Comparison of ENCODE assay signal across 1 cellular context in the genomic region with DNA sequence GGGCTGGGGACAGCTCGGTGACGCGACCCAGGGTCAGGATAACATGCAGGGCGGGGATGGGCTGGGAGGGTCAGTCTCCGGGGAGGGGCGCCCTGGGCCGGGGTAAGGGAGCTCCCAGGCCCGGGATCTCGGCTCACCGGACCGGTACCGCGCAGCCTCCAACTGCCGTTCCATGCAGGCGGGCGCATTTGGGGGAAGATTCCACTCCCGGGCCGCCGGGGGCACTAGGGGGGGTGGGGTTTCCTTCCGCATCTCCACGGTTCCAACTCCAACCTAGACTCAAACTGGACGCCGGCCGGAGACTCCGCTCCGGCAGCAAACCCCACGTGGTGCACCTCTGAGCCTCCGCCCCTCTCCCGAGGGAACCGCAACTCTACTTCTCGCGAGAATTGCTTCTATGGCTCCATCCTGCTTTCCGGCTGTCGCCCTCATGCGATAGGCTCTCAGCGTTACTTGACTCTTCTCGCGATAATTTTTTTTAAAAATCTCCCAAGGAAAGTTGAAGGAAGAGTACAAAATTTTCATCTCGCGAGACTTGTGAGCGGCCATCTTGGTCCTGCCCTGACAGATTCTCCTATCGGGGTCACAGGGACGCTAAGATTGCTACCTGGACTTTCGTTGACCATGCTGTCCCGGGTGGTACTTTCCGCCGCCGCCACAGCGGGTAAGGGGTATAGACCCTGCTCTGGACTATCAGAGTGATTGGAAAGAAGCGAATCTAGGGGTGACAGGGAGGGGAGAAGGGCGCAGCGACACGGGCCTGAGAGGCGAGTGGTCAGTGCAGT.
TF ChIP-seq lines count a peak whose summit lies in the region.

A gene with protein sequence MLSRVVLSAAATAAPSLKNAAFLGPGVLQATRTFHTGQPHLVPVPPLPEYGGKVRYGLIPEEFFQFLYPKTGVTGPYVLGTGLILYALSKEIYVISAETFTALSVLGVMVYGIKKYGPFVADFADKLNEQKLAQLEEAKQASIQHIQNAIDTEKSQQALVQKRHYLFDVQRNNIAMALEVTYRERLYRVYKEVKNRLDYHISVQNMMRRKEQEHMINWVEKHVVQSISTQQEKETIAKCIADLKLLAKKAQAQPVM (plus strand): TSS at position 547 of the 785 bp plus-strand sequence. CDS start 78 bp downstream, at position 625.
A gene (minus strand): TSS at position 339 of the 785 bp plus-strand sequence. CDS start 87 bp downstream, at position 252.

TF ChIP-seq in HEK293, 187 proteins besides CTCF, POLR2A, EP300 and RAD21 (continued from another document and continues in another):
- TF ChIP-seq ZFP37 (tag by site-specific recombination; IDR thresholded peaks at IDR 0.05) (0 out of 2 replicates have a peak, but pooled peaks have one; percentile 52), ZSCAN30 (tag by site-specific recombination; IDR thresholded peaks at IDR 0.05) (peak; percentile 36; the same call in 1 of the 2 replicates), ZNF561 (tag by site-specific recombination; IDR thresholded peaks at IDR 0.05; ENCODE audit: borderline replicate concordance) (peak; percentile 89; the same call in 1 of the 2 replicates), ZNF501 (tag by site-specific recombination; IDR thresholded peaks at IDR 0.05) (peak; percentile 76), YY2 (tag by site-specific recombination; IDR thresholded peaks at IDR 0.05) (0 out of 2 replicates have a peak, but pooled peaks have one; percentile 53), ZNF133 (tag by site-specific recombination; IDR thresholded peaks at IDR 0.05) (no peak), SP2 (tag by site-specific recombination; IDR thresholded peaks at IDR 0.05) (peak; percentile 72), ZNF701 (tag by site-specific recombination; IDR thresholded peaks at IDR 0.05) (no peak), ZNF132 (tag by site-specific recombination; IDR thresholded peaks at IDR 0.05; ENCODE audit: borderline replicate concordance) (no peak), GLIS1 (tag by site-specific recombination; IDR thresholded peaks at IDR 0.05) (no peak), BCL11B (tag by site-specific recombination; IDR thresholded peaks at IDR 0.05; ENCODE audit: low read depth) (peak; percentile 98; the same call in 1 of the 2 replicates), ZNF530 (tag by site-specific recombination; IDR thresholded peaks at IDR 0.05; ENCODE audit: low read depth) (no peak), ZNF677 (tag by site-specific recombination; IDR thresholded peaks at IDR 0.05) (no peak), ZSCAN23 (tag by site-specific recombination; IDR thresholded peaks at IDR 0.05) (no peak), ZNF324 (tag by site-specific recombination; IDR thresholded peaks at IDR 0.05) (0 out of 2 replicates have a peak, but pooled peaks have one; percentile 63), ZNF394 (tag by site-specific recombination; IDR thresholded peaks at IDR 0.05; ENCODE audit: borderline replicate concordance) (peak; percentile 46; the same call in 1 of the 2 replicates), KLF8 (tag by site-specific recombination; IDR thresholded peaks at IDR 0.05) (peak; percentile 65), GLIS2 (tag by site-specific recombination; IDR thresholded peaks at IDR 0.05) (peak; percentile 55; the same call in 1 of the 2 replicates), ZNF2 (tag by site-specific recombination; IDR thresholded peaks at IDR 0.05) (peak; percentile 61; the same call in 1 of the 2 replicates), ZNF585B (tag by site-specific recombination; IDR thresholded peaks at IDR 0.05) (no peak), SETDB1 (IDR thresholded peaks at IDR 0.05; ENCODE audit: insufficient read length, low read length) (peak; percentile 37), MYNN (tag by site-specific recombination; IDR thresholded peaks at IDR 0.05; ENCODE audit: borderline replicate concordance) (no peak), KLF9 (tag by site-specific recombination; IDR thresholded peaks at IDR 0.05; ENCODE audit: low read depth) (peak; percentile 65; the same call in 1 of the 2 replicates), SP3 (tag by site-specific recombination; IDR thresholded peaks at IDR 0.05) (peak; percentile 62), ZSCAN16 (tag by site-specific recombination; IDR thresholded peaks at IDR 0.05) (no peak), ZNF747 (tag by site-specific recombination; IDR thresholded peaks at IDR 0.05) (no peak), ZNF302 (tag by site-specific recombination; IDR thresholded peaks at IDR 0.05; ENCODE audit: low read depth) (no peak), BCL11A (tag by site-specific recombination; IDR thresholded peaks at IDR 0.05; ENCODE audit: low read depth) (peak; percentile 63)
- TF ChIP-seq, protein P1, sequence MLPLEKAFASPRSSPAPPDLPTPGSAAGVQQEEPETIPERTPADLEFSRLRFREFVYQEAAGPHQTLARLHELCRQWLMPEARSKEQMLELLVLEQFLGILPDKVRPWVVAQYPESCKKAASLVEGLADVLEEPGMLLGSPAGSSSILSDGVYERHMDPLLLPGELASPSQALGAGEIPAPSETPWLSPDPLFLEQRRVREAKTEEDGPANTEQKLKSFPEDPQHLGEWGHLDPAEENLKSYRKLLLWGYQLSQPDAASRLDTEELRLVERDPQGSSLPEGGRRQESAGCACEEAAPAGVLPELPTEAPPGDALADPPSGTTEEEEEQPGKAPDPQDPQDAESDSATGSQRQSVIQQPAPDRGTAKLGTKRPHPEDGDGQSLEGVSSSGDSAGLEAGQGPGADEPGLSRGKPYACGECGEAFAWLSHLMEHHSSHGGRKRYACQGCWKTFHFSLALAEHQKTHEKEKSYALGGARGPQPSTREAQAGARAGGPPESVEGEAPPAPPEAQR (tag by site-specific recombination; IDR thresholded peaks at IDR 0.05), result no peak
- TF ChIP-seq, protein P2, sequence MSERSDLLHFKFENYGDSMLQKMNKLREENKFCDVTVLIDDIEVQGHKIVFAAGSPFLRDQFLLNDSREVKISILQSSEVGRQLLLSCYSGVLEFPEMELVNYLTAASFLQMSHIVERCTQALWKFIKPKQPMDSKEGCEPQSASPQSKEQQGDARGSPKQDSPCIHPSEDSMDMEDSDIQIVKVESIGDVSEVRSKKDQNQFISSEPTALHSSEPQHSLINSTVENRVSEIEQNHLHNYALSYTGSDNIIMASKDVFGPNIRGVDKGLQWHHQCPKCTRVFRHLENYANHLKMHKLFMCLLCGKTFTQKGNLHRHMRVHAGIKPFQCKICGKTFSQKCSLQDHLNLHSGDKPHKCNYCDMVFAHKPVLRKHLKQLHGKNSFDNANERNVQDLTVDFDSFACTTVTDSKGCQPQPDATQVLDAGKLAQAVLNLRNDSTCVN (tag by site-specific recombination; optimal IDR thresholded peaks at IDR 0.05), result peak; percentile 16
- TF ChIP-seq, protein P3, sequence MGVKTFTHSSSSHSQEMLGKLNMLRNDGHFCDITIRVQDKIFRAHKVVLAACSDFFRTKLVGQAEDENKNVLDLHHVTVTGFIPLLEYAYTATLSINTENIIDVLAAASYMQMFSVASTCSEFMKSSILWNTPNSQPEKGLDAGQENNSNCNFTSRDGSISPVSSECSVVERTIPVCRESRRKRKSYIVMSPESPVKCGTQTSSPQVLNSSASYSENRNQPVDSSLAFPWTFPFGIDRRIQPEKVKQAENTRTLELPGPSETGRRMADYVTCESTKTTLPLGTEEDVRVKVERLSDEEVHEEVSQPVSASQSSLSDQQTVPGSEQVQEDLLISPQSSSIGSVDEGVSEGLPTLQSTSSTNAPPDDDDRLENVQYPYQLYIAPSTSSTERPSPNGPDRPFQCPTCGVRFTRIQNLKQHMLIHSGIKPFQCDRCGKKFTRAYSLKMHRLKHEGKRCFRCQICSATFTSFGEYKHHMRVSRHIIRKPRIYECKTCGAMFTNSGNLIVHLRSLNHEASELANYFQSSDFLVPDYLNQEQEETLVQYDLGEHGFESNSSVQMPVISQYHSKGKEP (tag by site-specific recombination; IDR thresholded peaks at IDR 0.05), result no peak
- TF ChIP-seq, protein P4, sequence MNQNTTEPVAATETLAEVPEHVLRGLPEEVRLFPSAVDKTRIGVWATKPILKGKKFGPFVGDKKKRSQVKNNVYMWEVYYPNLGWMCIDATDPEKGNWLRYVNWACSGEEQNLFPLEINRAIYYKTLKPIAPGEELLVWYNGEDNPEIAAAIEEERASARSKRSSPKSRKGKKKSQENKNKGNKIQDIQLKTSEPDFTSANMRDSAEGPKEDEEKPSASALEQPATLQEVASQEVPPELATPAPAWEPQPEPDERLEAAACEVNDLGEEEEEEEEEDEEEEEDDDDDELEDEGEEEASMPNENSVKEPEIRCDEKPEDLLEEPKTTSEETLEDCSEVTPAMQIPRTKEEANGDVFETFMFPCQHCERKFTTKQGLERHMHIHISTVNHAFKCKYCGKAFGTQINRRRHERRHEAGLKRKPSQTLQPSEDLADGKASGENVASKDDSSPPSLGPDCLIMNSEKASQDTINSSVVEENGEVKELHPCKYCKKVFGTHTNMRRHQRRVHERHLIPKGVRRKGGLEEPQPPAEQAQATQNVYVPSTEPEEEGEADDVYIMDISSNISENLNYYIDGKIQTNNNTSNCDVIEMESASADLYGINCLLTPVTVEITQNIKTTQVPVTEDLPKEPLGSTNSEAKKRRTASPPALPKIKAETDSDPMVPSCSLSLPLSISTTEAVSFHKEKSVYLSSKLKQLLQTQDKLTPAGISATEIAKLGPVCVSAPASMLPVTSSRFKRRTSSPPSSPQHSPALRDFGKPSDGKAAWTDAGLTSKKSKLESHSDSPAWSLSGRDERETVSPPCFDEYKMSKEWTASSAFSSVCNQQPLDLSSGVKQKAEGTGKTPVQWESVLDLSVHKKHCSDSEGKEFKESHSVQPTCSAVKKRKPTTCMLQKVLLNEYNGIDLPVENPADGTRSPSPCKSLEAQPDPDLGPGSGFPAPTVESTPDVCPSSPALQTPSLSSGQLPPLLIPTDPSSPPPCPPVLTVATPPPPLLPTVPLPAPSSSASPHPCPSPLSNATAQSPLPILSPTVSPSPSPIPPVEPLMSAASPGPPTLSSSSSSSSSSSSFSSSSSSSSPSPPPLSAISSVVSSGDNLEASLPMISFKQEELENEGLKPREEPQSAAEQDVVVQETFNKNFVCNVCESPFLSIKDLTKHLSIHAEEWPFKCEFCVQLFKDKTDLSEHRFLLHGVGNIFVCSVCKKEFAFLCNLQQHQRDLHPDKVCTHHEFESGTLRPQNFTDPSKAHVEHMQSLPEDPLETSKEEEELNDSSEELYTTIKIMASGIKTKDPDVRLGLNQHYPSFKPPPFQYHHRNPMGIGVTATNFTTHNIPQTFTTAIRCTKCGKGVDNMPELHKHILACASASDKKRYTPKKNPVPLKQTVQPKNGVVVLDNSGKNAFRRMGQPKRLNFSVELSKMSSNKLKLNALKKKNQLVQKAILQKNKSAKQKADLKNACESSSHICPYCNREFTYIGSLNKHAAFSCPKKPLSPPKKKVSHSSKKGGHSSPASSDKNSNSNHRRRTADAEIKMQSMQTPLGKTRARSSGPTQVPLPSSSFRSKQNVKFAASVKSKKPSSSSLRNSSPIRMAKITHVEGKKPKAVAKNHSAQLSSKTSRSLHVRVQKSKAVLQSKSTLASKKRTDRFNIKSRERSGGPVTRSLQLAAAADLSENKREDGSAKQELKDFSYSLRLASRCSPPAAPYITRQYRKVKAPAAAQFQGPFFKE (tag by site-specific recombination; IDR thresholded peaks at IDR 0.05; ENCODE audit: borderline replicate concordance), result peak; percentile 59; the same call in 1 of the 2 replicates
- TF ChIP-seq, protein P5, sequence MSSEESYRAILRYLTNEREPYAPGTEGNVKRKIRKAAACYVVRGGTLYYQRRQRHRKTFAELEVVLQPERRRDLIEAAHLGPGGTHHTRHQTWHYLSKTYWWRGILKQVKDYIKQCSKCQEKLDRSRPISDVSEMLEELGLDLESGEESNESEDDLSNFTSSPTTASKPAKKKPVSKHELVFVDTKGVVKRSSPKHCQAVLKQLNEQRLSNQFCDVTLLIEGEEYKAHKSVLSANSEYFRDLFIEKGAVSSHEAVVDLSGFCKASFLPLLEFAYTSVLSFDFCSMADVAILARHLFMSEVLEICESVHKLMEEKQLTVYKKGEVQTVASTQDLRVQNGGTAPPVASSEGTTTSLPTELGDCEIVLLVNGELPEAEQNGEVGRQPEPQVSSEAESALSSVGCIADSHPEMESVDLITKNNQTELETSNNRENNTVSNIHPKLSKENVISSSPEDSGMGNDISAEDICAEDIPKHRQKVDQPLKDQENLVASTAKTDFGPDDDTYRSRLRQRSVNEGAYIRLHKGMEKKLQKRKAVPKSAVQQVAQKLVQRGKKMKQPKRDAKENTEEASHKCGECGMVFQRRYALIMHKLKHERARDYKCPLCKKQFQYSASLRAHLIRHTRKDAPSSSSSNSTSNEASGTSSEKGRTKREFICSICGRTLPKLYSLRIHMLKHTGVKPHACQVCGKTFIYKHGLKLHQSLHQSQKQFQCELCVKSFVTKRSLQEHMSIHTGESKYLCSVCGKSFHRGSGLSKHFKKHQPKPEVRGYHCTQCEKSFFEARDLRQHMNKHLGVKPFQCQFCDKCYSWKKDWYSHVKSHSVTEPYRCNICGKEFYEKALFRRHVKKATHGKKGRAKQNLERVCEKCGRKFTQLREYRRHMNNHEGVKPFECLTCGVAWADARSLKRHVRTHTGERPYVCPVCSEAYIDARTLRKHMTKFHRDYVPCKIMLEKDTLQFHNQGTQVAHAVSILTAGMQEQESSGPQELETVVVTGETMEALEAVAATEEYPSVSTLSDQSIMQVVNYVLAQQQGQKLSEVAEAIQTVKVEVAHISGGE (tag by site-specific recombination; conservative IDR thresholded peaks at IDR 0.05; ENCODE audit: low read depth), result 0 out of 2 replicates have a peak, but pooled peaks have one; percentile 32
- TF ChIP-seq, protein P6, sequence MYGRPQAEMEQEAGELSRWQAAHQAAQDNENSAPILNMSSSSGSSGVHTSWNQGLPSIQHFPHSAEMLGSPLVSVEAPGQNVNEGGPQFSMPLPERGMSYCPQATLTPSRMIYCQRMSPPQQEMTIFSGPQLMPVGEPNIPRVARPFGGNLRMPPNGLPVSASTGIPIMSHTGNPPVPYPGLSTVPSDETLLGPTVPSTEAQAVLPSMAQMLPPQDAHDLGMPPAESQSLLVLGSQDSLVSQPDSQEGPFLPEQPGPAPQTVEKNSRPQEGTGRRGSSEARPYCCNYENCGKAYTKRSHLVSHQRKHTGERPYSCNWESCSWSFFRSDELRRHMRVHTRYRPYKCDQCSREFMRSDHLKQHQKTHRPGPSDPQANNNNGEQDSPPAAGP (tag by site-specific recombination; IDR thresholded peaks at IDR 0.05), result peak; percentile 7; the same call in 1 of the 2 replicates
- TF ChIP-seq, protein P7, sequence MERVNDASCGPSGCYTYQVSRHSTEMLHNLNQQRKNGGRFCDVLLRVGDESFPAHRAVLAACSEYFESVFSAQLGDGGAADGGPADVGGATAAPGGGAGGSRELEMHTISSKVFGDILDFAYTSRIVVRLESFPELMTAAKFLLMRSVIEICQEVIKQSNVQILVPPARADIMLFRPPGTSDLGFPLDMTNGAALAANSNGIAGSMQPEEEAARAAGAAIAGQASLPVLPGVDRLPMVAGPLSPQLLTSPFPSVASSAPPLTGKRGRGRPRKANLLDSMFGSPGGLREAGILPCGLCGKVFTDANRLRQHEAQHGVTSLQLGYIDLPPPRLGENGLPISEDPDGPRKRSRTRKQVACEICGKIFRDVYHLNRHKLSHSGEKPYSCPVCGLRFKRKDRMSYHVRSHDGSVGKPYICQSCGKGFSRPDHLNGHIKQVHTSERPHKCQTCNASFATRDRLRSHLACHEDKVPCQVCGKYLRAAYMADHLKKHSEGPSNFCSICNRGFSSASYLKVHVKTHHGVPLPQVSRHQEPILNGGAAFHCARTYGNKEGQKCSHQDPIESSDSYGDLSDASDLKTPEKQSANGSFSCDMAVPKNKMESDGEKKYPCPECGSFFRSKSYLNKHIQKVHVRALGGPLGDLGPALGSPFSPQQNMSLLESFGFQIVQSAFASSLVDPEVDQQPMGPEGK (tag by site-specific recombination; IDR thresholded peaks at IDR 0.05), result peak; percentile 15; the same call in 1 of the 2 replicates
